Comparison of ENCODE assay signal across 8 cellular contexts in the genomic region with DNA sequence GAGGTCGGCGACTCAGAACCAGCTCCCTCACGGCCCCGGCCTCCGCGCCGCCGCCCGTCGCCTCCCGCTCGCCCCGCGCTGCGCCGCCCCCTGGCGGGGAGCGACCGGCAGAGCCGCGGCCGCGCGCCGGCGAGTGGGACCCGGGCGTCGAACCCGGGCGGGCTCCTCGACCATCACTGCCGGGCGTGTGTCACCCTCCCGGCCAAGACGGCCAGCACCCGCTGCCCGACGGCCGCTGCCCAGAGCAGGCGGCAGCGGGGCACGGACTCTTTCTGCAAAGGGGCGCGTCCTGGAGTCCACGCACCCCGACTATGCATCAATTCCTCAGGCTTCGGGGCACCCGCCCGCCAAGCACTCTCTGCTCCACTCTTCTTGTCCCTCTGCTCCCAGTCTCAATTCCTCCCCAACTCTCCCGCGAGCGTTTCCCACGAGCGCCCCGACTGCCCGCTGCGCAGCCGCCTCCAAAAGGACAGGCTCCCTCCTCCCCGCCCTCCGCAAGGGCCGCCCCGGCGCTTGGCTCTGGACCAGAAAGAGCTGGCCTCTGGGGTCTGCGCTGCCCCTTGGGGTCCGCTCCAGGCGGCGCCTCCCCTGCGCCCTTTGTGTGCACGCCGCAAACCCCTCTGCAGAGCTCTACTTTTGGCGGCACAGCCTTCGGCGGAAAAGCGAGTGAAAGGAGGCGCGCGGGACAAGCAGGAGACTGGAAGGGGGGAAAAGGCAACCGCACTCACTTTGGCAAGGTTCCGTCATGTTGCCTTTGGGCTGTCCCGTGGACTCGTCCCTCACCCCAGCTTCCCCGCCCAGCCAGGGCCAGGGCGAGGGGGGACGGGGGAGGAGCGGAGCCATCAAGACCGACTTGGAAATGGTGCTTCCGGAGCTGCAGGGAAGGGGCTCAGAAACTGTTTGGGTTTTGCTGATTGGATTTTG. TPM values are rescaled to one million over a fixed set of nuclear protein-coding genes. Genes with fewer than 3 reads are reported as not detected.
DNase-seq lines count a peak whose midpoint lies in the region; ATAC-seq and TF ChIP-seq lines count a peak whose summit lies in the region.

No MANE protein-coding gene starts in this region.

- TF ChIP-seq CTCF in GM20000 (IDR thresholded peaks at IDR 0.05; ENCODE audit: extremely low read depth, missing control alignments), result peak; percentile 70

- intact Hi-C loops in left ventricle myocardium superior (cut with micrococcal nuclease), result loop anchor here (5.0 kb wide), 1 partner anchor 70 kb away; no protein-coding TSS in a partner anchor

- ATAC-seq in left ventricle myocardium superior, result peak; percentile 79

- DNase-seq in DMS 273 (lab: John Stamatoyannopoulos, UW; ENCODE audit: unreplicated experiment), result peak; percentile 82
- DNase-seq in GM20000 (ENCODE audit: low spot score), result peak; percentile 89
- DNase-seq in HK-2 (ENCODE audit: unreplicated experiment), result peak; percentile 62
- peak; percentile 27 for DNase-seq in T follicular helper cell (ENCODE audit: low read depth)
- peak in 29 of 56 donors; percentile 1 to 39 (median 15) for DNase-seq in amygdala (lab: John Stamatoyannopoulos, UW)
- DNase-seq in left ventricle myocardium superior, result peak; percentile 76
- DNase-seq in putamen (ENCODE audit: low spot score), result peak; percentile 20
- no peak for DNase-seq in NK-92 treated with Interleukin-12 subunit alpha and Interleukin-12 subunit beta, amount 100 ng/mL, for 24 hours (lab: John Stamatoyannopoulos, UW)

RNA-seq across cellular contexts. Expression of gene PDE5A, which starts 1.1 kb away (rescaled TPM):
- 7.6 TPM for total RNA-seq in left ventricle myocardium superior
